12 cellular contexts compared by ENCODE assay signal in the genomic region with DNA sequence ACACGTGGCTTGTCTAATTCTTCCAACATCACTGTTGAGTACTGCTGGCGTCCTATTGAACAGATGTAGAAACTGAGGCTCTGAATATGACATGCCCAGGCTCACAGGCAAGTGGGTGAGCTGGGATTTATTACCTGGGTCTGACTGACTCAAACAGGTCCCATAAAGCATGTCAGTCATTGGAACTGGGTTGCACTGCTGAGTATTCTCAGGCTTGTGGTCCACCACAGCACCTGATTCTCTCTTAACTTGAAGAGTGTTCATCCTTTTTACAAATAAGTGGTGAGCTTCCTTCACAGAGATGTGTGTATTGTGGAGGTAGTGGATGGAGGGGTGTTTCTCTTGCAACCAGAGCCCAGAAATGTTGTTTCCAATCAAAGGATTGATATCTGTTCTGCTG. TPM values are rescaled to one million over a fixed set of nuclear protein-coding genes. Genes with fewer than 3 reads are reported as not detected.
A peak's percentile ranks its signal among the peaks of the same experiment; 100 is the strongest.
DNase-seq lines count a peak whose midpoint lies in the region; ATAC-seq and TF ChIP-seq lines count a peak whose summit lies in the region.
"Had no signal": no experiment of that assay in that cellular context is flagged by ENCODE, and none has a peak within 500 bp of the region (broad histone marks: within the 10 kb centered on the region; RNA-seq: fewer than 3 reads in every experiment).

No MANE protein-coding gene starts in this region.

- H4K20me1 ChIP-seq in PC-9 (ENCODE audit: insufficient read depth): no peaks in the 10 kb centered on the region

- no peak for TF ChIP-seq POLR2A in gastrocnemius medialis (IDR thresholded peaks at IDR 0.05)

- POLR2A ChIA-PET in PC-9 (lab: Charles Lee; ENCODE audit: unreplicated experiment): no interaction called here

- no peaks in the 10 kb centered on the region for H3K79me2 ChIP-seq in PC-9 (ENCODE audit: low read depth)

- ATAC-seq in GM18511 (IDR thresholded peaks at IDR 0.05; ENCODE audit: unreplicated experiment) (peak; percentile 43), GM19043 (IDR thresholded peaks at IDR 0.05; ENCODE audit: low read depth, unreplicated experiment) (peak; percentile 39), HG02938 (IDR thresholded peaks at IDR 0.05; ENCODE audit: unreplicated experiment) (peak; percentile 56), gastrocnemius medialis (no peak), left colon (no peak)
- ATAC-seq: HepG2 had no signal

- no peaks in the 10 kb centered on the region for H3K9me3 Mint-ChIP-seq in T-helper 2 cell treated with Interferon-gamma antibody and Interleukin-4, amounts not matched to agents 5 μg/mL and 100 μg/mL, for 36 hours

- H3K36me3 Mint-ChIP-seq in T-helper 2 cell treated with Interferon-gamma antibody and Interleukin-4, amounts not matched to agents 5 μg/mL and 100 μg/mL, for 36 hours (ENCODE audit: low read depth): no peaks in the 10 kb centered on the region

- H3K27ac ChIP-seq in gastrocnemius medialis (no peak overlapping the region), PC-9 (no peak overlapping the region)

- peaks cover 9% of the 10 kb centered on the region for H3K27me3 Mint-ChIP-seq in T-helper 2 cell treated with Interferon-gamma antibody and Interleukin-4, amounts not matched to agents 5 μg/mL and 100 μg/mL, for 36 hours (ENCODE audit: low read depth)

- no peak for DNase-seq in T-helper 2 cell treated with Interferon-gamma antibody and Interleukin-4, amounts not matched to agents 5 μg/mL and 100 μg/mL, for 36 hours (ENCODE audit: low spot score)
- DNase-seq in gastrocnemius medialis: no peak
- DNase-seq in PC-9: no peak
- DNase-seq in left colon: no peak
- DNase-seq in hypothalamus (lab: John Stamatoyannopoulos, UW): no peak
- DNase-seq: activated CD8-positive, alpha-beta memory T cell treated with anti-CD3 and anti-CD28 coated beads, Interleukin-2, amount 50 U/mL, for 48 hours; dermis blood vessel endothelial cell; NCI-H2171 treated with DMSO at 0.1 percent for 48 hours had no signal

- H3K4me3 ChIP-seq in gastrocnemius medialis (no peak overlapping the region), PC-9 (no peak overlapping the region)

- H3K4me3 Mint-ChIP-seq in T-helper 2 cell treated with Interferon-gamma antibody and Interleukin-4, amounts not matched to agents 5 μg/mL and 100 μg/mL, for 36 hours: no peak overlapping the region

- TF ChIP-seq CTCF in gastrocnemius medialis (IDR thresholded peaks at IDR 0.05 in 4 of 5, conservative IDR thresholded peaks at IDR 0.05 in 1 of 5) (no peak), PC-9 (conservative IDR thresholded peaks at IDR 0.05) (no peak)

- H3K36me3 ChIP-seq in gastrocnemius medialis (no peaks in the 10 kb centered on the region), PC-9 (ENCODE audit: low read depth) (no peaks in the 10 kb centered on the region)

- H2AFZ ChIP-seq in PC-9: no peak overlapping the region

- H3K27ac Mint-ChIP-seq in T-helper 2 cell treated with Interferon-gamma antibody and Interleukin-4, amounts not matched to agents 5 μg/mL and 100 μg/mL, for 36 hours: peak overlapping the region; percentile 32

- H3K4me1 ChIP-seq in gastrocnemius medialis (no peaks in the 10 kb centered on the region), PC-9 (replicated peaks; ENCODE audit: insufficient read depth) (no peaks in the 10 kb centered on the region)

- H3K9me3 ChIP-seq in gastrocnemius medialis (no peaks in the 10 kb centered on the region), PC-9 (ENCODE audit: insufficient read depth, low read depth) (no peaks in the 10 kb centered on the region)

- in situ Hi-C loops in gastrocnemius medialis (cut with MboI; ENCODE audit: low sequenced_read_pairs in 4 of 4): no loop called here

- H3K4me2 ChIP-seq in PC-9: no peak overlapping the region

- CTCF ChIA-PET in PC-9 (lab: Charles Lee): no interaction called here

- H3K4me1 Mint-ChIP-seq in T-helper 2 cell treated with Interferon-gamma antibody and Interleukin-4, amounts not matched to agents 5 μg/mL and 100 μg/mL, for 36 hours (ENCODE audit: low read depth): peaks cover 30% of the 10 kb centered on the region

- intact Hi-C loops in gastrocnemius medialis (cut with DNase I; ENCODE audit: low total_unique reads) (no loop called here), PC-9 (cut with micrococcal nuclease; ENCODE audit: unreplicated experiment) (no loop called here), left colon (cut with DNase I, micrococcal nuclease) (no loop called here)

- H3K27me3 ChIP-seq in gastrocnemius medialis: no peaks in the 10 kb centered on the region
- H3K27me3 ChIP-seq in PC-9 (ENCODE audit: insufficient read depth, low read depth): peaks cover 97% of the 10 kb centered on the region

- H3K9me2 ChIP-seq in PC-9 (ENCODE audit: insufficient read depth): no peaks in the 10 kb centered on the region

- no peaks in the 10 kb centered on the region for H3F3A ChIP-seq in PC-9 (ENCODE audit: insufficient read depth, low read depth)

- no TSS peak for BruUV-seq in PC-9 (replicated peaks; lab: Mats Ljungman, UMichigan)

RNA-seq across cellular contexts. Expression of gene SC5D, which starts 44.5 kb away (rescaled TPM):
- 10 to 100 TPM in 1 of 4 donors, 1 to 10 TPM in 3; 5.7 to 11.5 (median 6.5) TPM for total RNA-seq in gastrocnemius medialis
- 10.2 and 16.9 TPM in 2 replicates for total RNA-seq in PC-9 (2021)
- total RNA-seq in left colon: 10 to 100 TPM; 40.3 to 56.2 TPM

Comparison
In these comparisons a context has a peak if more than half of its experiments do, and no peak if none do; other contexts are left out.
1. ATAC-seq: peak in GM18511 (single experiment), GM19043 (single experiment) and HG02938 (single experiment); none in gastrocnemius medialis (0 of 2) and left colon (single experiment).